1 cellular context compared by ENCODE assay signal in the genomic region with DNA sequence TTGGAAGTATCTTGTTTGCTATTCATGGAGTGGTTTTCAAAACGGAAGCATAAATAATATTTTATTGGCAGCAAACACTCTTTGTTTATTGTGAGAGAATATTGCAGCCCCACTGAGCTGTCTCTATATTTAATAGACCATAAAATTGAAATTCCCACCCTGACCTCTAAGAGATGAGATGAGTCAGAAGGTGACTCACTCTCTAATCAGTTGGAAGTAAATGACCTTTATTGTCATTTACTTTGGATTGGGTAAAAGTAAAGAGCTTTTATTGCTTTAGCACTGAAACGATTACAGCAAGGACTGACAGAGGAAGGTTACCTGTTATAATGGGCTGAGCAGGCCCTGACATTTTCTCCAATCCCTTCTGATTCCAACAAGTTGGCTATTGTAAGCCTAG.
TF ChIP-seq lines count a peak whose summit lies in the region.

No MANE protein-coding gene starts in this region.

TF ChIP-seq in HEK293, 187 proteins besides CTCF, POLR2A, EP300 and RAD21 (continued from another document and continues in another):
- TF ChIP-seq, protein P1, sequence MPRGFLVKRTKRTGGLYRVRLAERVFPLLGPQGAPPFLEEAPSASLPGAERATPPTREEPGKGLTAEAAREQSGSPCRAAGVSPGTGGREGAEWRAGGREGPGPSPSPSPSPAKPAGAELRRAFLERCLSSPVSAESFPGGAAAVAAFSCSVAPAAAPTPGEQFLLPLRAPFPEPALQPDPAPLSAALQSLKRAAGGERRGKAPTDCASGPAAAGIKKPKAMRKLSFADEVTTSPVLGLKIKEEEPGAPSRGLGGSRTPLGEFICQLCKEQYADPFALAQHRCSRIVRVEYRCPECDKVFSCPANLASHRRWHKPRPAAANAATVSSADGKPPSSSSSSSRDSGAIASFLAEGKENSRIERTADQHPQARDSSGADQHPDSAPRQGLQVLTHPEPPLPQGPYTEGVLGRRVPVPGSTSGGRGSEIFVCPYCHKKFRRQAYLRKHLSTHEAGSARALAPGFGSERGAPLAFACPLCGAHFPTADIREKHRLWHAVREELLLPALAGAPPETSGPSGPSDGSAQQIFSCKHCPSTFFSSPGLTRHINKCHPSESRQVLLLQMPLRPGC (tag by site-specific recombination; IDR thresholded peaks at IDR 0.05), result peak; percentile 97
- TF ChIP-seq ZNF292 (tag by site-specific recombination; IDR thresholded peaks at IDR 0.05; ENCODE audit: borderline replicate concordance, low read depth) (no peak), ZNF529 (tag by site-specific recombination; IDR thresholded peaks at IDR 0.05; ENCODE audit: insufficient replicate concordance) (no peak), SCRT1 (tag by site-specific recombination; IDR thresholded peaks at IDR 0.05; ENCODE audit: borderline replicate concordance) (peak; percentile 80; the same call in 1 of the 2 replicates), ZBTB1 (tag by site-specific recombination; IDR thresholded peaks at IDR 0.05) (peak; percentile 86), ZSCAN23 (tag by site-specific recombination; IDR thresholded peaks at IDR 0.05) (peak; percentile 95), ZNF157 (tag by site-specific recombination; IDR thresholded peaks at IDR 0.05) (no peak), MYNN (tag by site-specific recombination; IDR thresholded peaks at IDR 0.05; ENCODE audit: borderline replicate concordance) (peak; percentile 87), ZBTB8A (tag by site-specific recombination; IDR thresholded peaks at IDR 0.05) (peak; percentile 44; the same call in 1 of the 2 replicates), ZNF274 (IDR thresholded peaks at IDR 0.05; ENCODE audit: low read length) (no peak), ZNF274 (tag by site-specific recombination; IDR thresholded peaks at IDR 0.05; ENCODE audit: borderline replicate concordance) (no peak), ZNF555 (tag by site-specific recombination; conservative IDR thresholded peaks at IDR 0.05) (no peak), SP7 (tag by site-specific recombination; IDR thresholded peaks at IDR 0.05) (peak; percentile 96), ZEB2 (tag by site-specific recombination; IDR thresholded peaks at IDR 0.05) (peak; percentile 98), GLIS1 (tag by site-specific recombination; IDR thresholded peaks at IDR 0.05) (peak; percentile 66), ZNF837 (tag by site-specific recombination; IDR thresholded peaks at IDR 0.05) (no peak), YY2 (tag by site-specific recombination; IDR thresholded peaks at IDR 0.05) (no peak), ZNF211 (tag by site-specific recombination; IDR thresholded peaks at IDR 0.05; ENCODE audit: low read depth) (no peak), KLF7 (tag by site-specific recombination; IDR thresholded peaks at IDR 0.05; ENCODE audit: borderline replicate concordance) (peak; percentile 63; the same call in 1 of the 2 replicates), ZNF366 (tag by site-specific recombination; conservative IDR thresholded peaks at IDR 0.05) (peak; percentile 96), ZBTB17 (tag by site-specific recombination; IDR thresholded peaks at IDR 0.05) (0 out of 2 replicates have a peak, but pooled peaks have one; percentile 29), ZNF184 (tag by site-specific recombination; IDR thresholded peaks at IDR 0.05) (peak; percentile 90), ZSCAN16 (tag by site-specific recombination; IDR thresholded peaks at IDR 0.05) (no peak), ZNF660 (tag by site-specific recombination; IDR thresholded peaks at IDR 0.05) (peak; percentile 91), ZNF221 (tag by site-specific recombination; IDR thresholded peaks at IDR 0.05; ENCODE audit: borderline replicate concordance) (no peak), ZNF560 (tag by site-specific recombination; IDR thresholded peaks at IDR 0.05; ENCODE audit: borderline replicate concordance) (no peak), ZNF10 (tag by site-specific recombination; IDR thresholded peaks at IDR 0.05) (peak; percentile 60; the same call in 1 of the 2 replicates), SP3 (tag by site-specific recombination; IDR thresholded peaks at IDR 0.05) (peak; percentile 44), ZNF354C (tag by site-specific recombination; IDR thresholded peaks at IDR 0.05; ENCODE audit: borderline replicate concordance, low read depth) (0 out of 2 replicates have a peak, but pooled peaks have one; percentile 72), ZNF2 (tag by site-specific recombination; IDR thresholded peaks at IDR 0.05) (0 out of 2 replicates have a peak, but pooled peaks have one; percentile 52), ZNF138 (tag by site-specific recombination; IDR thresholded peaks at IDR 0.05; ENCODE audit: borderline replicate concordance) (no peak), ZNF701 (tag by site-specific recombination; IDR thresholded peaks at IDR 0.05) (no peak), SALL2 (tag by site-specific recombination; IDR thresholded peaks at IDR 0.05; ENCODE audit: borderline replicate concordance) (0 out of 2 replicates have a peak, but pooled peaks have one; percentile 59), ZNF473 (tag by site-specific recombination; IDR thresholded peaks at IDR 0.05) (no peak)
- TF ChIP-seq, protein P2, sequence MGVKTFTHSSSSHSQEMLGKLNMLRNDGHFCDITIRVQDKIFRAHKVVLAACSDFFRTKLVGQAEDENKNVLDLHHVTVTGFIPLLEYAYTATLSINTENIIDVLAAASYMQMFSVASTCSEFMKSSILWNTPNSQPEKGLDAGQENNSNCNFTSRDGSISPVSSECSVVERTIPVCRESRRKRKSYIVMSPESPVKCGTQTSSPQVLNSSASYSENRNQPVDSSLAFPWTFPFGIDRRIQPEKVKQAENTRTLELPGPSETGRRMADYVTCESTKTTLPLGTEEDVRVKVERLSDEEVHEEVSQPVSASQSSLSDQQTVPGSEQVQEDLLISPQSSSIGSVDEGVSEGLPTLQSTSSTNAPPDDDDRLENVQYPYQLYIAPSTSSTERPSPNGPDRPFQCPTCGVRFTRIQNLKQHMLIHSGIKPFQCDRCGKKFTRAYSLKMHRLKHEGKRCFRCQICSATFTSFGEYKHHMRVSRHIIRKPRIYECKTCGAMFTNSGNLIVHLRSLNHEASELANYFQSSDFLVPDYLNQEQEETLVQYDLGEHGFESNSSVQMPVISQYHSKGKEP (tag by site-specific recombination; IDR thresholded peaks at IDR 0.05), result peak; percentile 88; the same call in 1 of the 2 replicates
- TF ChIP-seq, protein P3, sequence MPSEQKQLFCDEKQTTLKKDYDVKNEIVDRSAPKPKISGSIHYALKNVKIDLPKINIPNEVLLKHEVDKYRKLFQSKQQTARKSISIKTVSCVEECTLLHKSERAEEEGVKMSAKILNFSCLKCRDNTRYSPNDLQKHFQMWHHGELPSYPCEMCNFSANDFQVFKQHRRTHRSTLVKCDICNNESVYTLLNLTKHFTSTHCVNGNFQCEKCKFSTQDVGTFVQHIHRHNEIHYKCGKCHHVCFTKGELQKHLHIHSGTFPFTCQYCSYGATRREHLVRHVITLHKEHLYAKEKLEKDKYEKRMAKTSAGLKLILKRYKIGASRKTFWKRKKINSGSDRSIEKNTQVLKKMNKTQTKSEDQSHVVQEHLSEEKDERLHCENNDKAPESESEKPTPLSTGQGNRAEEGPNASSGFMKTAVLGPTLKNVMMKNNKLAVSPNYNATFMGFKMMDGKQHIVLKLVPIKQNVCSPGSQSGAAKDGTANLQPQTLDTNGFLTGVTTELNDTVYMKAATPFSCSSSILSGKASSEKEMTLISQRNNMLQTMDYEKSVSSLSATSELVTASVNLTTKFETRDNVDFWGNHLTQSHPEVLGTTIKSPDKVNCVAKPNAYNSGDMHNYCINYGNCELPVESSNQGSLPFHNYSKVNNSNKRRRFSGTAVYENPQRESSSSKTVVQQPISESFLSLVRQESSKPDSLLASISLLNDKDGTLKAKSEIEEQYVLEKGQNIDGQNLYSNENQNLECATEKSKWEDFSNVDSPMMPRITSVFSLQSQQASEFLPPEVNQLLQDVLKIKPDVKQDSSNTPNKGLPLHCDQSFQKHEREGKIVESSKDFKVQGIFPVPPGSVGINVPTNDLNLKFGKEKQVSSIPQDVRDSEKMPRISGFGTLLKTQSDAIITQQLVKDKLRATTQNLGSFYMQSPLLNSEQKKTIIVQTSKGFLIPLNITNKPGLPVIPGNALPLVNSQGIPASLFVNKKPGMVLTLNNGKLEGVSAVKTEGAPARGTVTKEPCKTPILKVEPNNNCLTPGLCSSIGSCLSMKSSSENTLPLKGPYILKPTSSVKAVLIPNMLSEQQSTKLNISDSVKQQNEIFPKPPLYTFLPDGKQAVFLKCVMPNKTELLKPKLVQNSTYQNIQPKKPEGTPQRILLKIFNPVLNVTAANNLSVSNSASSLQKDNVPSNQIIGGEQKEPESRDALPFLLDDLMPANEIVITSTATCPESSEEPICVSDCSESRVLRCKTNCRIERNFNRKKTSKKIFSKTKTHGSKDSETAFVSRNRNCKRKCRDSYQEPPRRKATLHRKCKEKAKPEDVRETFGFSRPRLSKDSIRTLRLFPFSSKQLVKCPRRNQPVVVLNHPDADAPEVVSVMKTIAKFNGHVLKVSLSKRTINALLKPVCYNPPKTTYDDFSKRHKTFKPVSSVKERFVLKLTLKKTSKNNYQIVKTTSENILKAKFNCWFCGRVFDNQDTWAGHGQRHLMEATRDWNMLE (tag by site-specific recombination; conservative IDR thresholded peaks at IDR 0.05; ENCODE audit: low read depth), result peak; percentile 61
- TF ChIP-seq, protein P4, sequence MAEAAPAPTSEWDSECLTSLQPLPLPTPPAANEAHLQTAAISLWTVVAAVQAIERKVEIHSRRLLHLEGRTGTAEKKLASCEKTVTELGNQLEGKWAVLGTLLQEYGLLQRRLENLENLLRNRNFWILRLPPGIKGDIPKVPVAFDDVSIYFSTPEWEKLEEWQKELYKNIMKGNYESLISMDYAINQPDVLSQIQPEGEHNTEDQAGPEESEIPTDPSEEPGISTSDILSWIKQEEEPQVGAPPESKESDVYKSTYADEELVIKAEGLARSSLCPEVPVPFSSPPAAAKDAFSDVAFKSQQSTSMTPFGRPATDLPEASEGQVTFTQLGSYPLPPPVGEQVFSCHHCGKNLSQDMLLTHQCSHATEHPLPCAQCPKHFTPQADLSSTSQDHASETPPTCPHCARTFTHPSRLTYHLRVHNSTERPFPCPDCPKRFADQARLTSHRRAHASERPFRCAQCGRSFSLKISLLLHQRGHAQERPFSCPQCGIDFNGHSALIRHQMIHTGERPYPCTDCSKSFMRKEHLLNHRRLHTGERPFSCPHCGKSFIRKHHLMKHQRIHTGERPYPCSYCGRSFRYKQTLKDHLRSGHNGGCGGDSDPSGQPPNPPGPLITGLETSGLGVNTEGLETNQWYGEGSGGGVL (tag by site-specific recombination; IDR thresholded peaks at IDR 0.05), result peak; percentile 74
- TF ChIP-seq, protein P5, sequence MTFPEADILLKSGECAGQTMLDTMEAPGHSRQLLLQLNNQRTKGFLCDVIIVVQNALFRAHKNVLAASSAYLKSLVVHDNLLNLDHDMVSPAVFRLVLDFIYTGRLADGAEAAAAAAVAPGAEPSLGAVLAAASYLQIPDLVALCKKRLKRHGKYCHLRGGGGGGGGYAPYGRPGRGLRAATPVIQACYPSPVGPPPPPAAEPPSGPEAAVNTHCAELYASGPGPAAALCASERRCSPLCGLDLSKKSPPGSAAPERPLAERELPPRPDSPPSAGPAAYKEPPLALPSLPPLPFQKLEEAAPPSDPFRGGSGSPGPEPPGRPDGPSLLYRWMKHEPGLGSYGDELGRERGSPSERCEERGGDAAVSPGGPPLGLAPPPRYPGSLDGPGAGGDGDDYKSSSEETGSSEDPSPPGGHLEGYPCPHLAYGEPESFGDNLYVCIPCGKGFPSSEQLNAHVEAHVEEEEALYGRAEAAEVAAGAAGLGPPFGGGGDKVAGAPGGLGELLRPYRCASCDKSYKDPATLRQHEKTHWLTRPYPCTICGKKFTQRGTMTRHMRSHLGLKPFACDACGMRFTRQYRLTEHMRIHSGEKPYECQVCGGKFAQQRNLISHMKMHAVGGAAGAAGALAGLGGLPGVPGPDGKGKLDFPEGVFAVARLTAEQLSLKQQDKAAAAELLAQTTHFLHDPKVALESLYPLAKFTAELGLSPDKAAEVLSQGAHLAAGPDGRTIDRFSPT (tag by site-specific recombination; IDR thresholded peaks at IDR 0.05), result peak; percentile 96
- TF ChIP-seq, protein P6, sequence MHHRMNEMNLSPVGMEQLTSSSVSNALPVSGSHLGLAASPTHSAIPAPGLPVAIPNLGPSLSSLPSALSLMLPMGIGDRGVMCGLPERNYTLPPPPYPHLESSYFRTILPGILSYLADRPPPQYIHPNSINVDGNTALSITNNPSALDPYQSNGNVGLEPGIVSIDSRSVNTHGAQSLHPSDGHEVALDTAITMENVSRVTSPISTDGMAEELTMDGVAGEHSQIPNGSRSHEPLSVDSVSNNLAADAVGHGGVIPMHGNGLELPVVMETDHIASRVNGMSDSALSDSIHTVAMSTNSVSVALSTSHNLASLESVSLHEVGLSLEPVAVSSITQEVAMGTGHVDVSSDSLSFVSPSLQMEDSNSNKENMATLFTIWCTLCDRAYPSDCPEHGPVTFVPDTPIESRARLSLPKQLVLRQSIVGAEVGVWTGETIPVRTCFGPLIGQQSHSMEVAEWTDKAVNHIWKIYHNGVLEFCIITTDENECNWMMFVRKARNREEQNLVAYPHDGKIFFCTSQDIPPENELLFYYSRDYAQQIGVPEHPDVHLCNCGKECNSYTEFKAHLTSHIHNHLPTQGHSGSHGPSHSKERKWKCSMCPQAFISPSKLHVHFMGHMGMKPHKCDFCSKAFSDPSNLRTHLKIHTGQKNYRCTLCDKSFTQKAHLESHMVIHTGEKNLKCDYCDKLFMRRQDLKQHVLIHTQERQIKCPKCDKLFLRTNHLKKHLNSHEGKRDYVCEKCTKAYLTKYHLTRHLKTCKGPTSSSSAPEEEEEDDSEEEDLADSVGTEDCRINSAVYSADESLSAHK (tag by site-specific recombination; IDR thresholded peaks at IDR 0.05), result peak; percentile 93
- TF ChIP-seq, protein P7, sequence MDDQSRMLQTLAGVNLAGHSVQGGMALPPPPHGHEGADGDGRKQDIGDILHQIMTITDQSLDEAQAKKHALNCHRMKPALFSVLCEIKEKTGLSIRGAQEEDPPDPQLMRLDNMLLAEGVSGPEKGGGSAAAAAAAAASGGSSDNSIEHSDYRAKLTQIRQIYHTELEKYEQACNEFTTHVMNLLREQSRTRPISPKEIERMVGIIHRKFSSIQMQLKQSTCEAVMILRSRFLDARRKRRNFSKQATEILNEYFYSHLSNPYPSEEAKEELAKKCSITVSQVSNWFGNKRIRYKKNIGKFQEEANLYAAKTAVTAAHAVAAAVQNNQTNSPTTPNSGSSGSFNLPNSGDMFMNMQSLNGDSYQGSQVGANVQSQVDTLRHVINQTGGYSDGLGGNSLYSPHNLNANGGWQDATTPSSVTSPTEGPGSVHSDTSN (CRISPR knock-in tag; IDR thresholded peaks at IDR 0.05), result no peak
- TF ChIP-seq, protein P8, sequence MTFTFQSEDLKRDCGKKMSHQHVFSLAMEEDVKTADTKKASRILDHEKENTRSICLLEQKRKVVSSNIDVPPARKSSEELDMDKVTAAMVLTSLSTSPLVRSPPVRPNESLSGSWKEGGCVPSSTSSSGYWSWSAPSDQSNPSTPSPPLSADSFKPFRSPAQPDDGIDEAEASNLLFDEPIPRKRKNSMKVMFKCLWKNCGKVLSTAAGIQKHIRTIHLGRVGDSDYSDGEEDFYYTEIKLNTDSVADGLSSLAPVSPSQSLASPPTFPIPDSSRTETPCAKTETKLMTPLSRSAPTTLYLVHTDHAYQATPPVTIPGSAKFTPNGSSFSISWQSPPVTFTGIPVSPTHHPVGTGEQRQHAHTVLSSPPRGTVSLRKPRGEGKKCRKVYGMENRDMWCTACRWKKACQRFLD (tag by site-specific recombination; IDR thresholded peaks at IDR 0.05), result no peak
